9 cellular contexts compared by ENCODE assay signal in the genomic region with DNA sequence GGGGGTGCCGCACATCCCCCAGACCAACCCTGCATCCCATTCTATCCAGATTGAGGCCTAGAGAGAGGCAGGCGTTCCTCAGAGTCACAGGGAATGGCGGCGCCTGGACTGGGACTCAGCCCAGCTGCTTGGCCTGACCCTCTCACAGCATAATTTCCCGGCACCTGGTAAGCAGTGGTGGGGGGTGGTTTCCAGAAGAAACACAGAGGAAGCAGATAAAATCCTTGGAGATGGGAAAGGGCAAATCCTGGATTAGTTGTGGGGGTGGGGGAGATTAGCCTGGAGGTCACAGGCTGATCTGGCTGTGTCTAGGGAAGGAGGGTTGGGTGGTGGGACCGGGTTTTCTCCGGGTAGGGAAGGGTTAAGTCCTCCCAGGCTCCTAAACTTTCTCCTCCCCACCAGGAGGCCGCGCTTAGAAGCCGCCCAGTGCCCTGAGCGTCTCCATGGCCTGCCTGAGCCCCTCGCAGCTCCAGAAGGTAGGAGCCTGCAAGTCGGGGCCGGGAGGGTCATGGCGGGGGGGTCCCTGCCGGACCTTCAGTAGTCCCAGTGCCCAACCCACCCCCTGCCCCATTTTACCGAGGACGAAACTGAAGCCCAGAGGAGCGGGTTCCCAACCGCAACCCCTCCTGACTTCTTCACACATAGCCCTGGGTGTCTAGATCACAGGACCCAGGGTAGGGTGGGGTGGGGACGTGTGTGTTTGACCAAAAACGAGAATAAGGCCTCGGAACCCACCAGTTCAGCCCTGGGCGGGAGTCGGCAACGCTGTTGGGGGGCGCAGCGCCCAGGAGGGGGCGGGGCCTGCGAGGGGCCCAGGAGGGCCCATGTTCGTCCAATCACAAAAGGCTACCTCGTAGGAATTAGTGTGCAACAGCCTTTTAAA. TPM values are rescaled to one million over a fixed set of nuclear protein-coding genes. Genes with fewer than 3 reads are reported as not detected.
A peak's percentile ranks its signal among the peaks of the same experiment; 100 is the strongest.
DNase-seq lines count a peak whose midpoint lies in the region; ATAC-seq and TF ChIP-seq lines count a peak whose summit lies in the region.
"Had no signal": no experiment of that assay in that cellular context is flagged by ENCODE, and none has a peak within 500 bp of the region (broad histone marks: within the 10 kb centered on the region; RNA-seq: fewer than 3 reads in every experiment).

No MANE protein-coding gene starts in this region.

- H3K27ac Mint-ChIP-seq in activated T-cell treated with anti-CD3 and anti-CD28 coated beads, Interleukin-2, amount 50 U/mL, for 72 hours, result no peak overlapping the region
- H3K27ac Mint-ChIP-seq in effector memory CD8-positive, alpha-beta T cell, result peak overlapping the region; percentile 65 to 68
- H3K27ac Mint-ChIP-seq in activated CD4-positive, alpha-beta memory T cell treated with anti-CD3 and anti-CD28 coated beads for 36 hours, result no peak overlapping the region

- peak; percentile 61 to 70 for ATAC-seq in activated T-cell treated with anti-CD3 and anti-CD28 coated beads, Interleukin-2, amount 50 U/mL, for 72 hours (replicated peaks in 1 of 2)
- ATAC-seq in effector memory CD8-positive, alpha-beta T cell (replicated peaks), result peak; percentile 45
- peak; percentile 83 for ATAC-seq in upper lobe of right lung

- peak overlapping the region; percentile 96 for H3K18ac ChIP-seq in mesendoderm (ENCODE audit: low read length)

- H4K5ac ChIP-seq in mesendoderm (ENCODE audit: low read length), result no peak overlapping the region

- H3K4me1 ChIP-seq in mesendoderm (ENCODE audit: control insufficient read depth, low read depth, low read length), result peaks cover 4% of the 10 kb centered on the region
- H3K4me1 ChIP-seq in upper lobe of right lung, result peaks cover 32% of the 10 kb centered on the region

- peak overlapping the region in 1 of 2 donors; percentile 36 for H3K4me3 Mint-ChIP-seq in activated T-cell treated with anti-CD3 and anti-CD28 coated beads, Interleukin-2, amount 50 U/mL, for 72 hours
- H3K4me3 Mint-ChIP-seq in effector memory CD8-positive, alpha-beta T cell, result peak overlapping the region in 1 of 2 donors; percentile 3
- no peak overlapping the region for H3K4me3 Mint-ChIP-seq in activated CD4-positive, alpha-beta memory T cell treated with anti-CD3 and anti-CD28 coated beads for 36 hours

- peak overlapping the region; percentile 85 for H3K9ac ChIP-seq in mesendoderm (ENCODE audit: low read length)

- peak; percentile 8 for TF ChIP-seq CTCF in upper lobe of right lung (IDR thresholded peaks at IDR 0.05)

- peak overlapping the region; percentile 80 for H3K4me2 ChIP-seq in mesendoderm (ENCODE audit: low read length)

- no peaks in the 10 kb centered on the region for H3K79me2 ChIP-seq in mesendoderm (ENCODE audit: control insufficient read depth, insufficient read depth, low read length)

- peak overlapping the region; percentile 73 for H2BK5ac ChIP-seq in mesendoderm (ENCODE audit: low read length)

- H3K4ac ChIP-seq in mesendoderm (ENCODE audit: low read depth, low read length), result peak overlapping the region; percentile 22

- H3K23ac ChIP-seq in mesendoderm (ENCODE audit: low read length), result no peak overlapping the region

- H3K36me3 ChIP-seq in mesendoderm (ENCODE audit: control insufficient read depth, insufficient read depth, low read length) (no peaks in the 10 kb centered on the region), upper lobe of right lung (peaks cover 8% of the 10 kb centered on the region)

- peaks cover 0 to 1% of the 10 kb centered on the region in 2 donors for H3K36me3 Mint-ChIP-seq in activated T-cell treated with anti-CD3 and anti-CD28 coated beads, Interleukin-2, amount 50 U/mL, for 72 hours (ENCODE audit: insufficient read depth in 2 of 2)
- peaks cover 24% of the 10 kb centered on the region for H3K36me3 Mint-ChIP-seq in effector memory CD8-positive, alpha-beta T cell (ENCODE audit: insufficient read depth)
- peaks cover 5% of the 10 kb centered on the region for H3K36me3 Mint-ChIP-seq in activated CD4-positive, alpha-beta memory T cell treated with anti-CD3 and anti-CD28 coated beads for 36 hours

- no CpG with 5 or more reads among the region's 32 CpGs for WGBS in mesendoderm (ENCODE audit: extremely low coverage, insufficient coverage, low lambda C conversion rate)

- peak overlapping the region; percentile 91 for H3K56ac ChIP-seq in mesendoderm (ENCODE audit: low read length)

- peak in 1 of 2 donors; percentile 27 for DNase-seq in activated T-cell treated with anti-CD3 and anti-CD28 coated beads, Interleukin-2, amount 50 U/mL, for 72 hours
- no peak for DNase-seq in activated T-cell treated with anti-CD3 and anti-CD28 coated beads, Interleukin-2, amount 50 U/mL, for 1 hour
- no peak for DNase-seq in effector memory CD8-positive, alpha-beta T cell
- DNase-seq in mesendoderm (peak; percentile 92), upper lobe of right lung (peak; percentile 81), NCI-H446 treated with DMSO at 0.1 percent for 48 hours (lab: John Stamatoyannopoulos, UW) (no peak), NCI-H1930 (lab: John Stamatoyannopoulos, UW) (no peak)
- DNase-seq in activated CD4-positive, alpha-beta memory T cell treated with anti-CD3 and anti-CD28 coated beads for 36 hours, result no peak
- DNase-seq: DND-41 had no signal

- H3K4me3 ChIP-seq in mesendoderm (ENCODE audit: low read length), result peak overlapping the region; percentile 72
- peak overlapping the region; percentile 59 for H3K4me3 ChIP-seq in upper lobe of right lung

- no peaks in the 10 kb centered on the region for H3K27me3 ChIP-seq in mesendoderm (ENCODE audit: insufficient read depth, low read length, poor library complexity)
- no peaks in the 10 kb centered on the region for H3K27me3 ChIP-seq in upper lobe of right lung

- H3K4me1 Mint-ChIP-seq in activated T-cell treated with anti-CD3 and anti-CD28 coated beads, Interleukin-2, amount 50 U/mL, for 72 hours (ENCODE audit: low read depth), result no peaks in the 10 kb centered on the region
- H3K4me1 Mint-ChIP-seq in effector memory CD8-positive, alpha-beta T cell (ENCODE audit: low read depth in 2 of 2), result peaks cover 3 to 6% of the 10 kb centered on the region in 2 donors
- H3K4me1 Mint-ChIP-seq in activated CD4-positive, alpha-beta memory T cell treated with anti-CD3 and anti-CD28 coated beads for 36 hours (ENCODE audit: low read depth), result peaks cover 6% of the 10 kb centered on the region

- H2AK5ac ChIP-seq in mesendoderm (ENCODE audit: low read length), result peak overlapping the region; percentile 10

- no peaks in the 10 kb centered on the region for H3K79me1 ChIP-seq in mesendoderm (ENCODE audit: low read length)

- POLR2A ChIA-PET in activated CD4-positive, alpha-beta memory T cell treated with anti-CD3 and anti-CD28 coated beads for 36 hours (lab: Charles Lee), result no interaction called here

- H4K8ac ChIP-seq in mesendoderm (ENCODE audit: low read depth, low read length), result no peak overlapping the region

- H2BK15ac ChIP-seq in mesendoderm (replicated peaks; ENCODE audit: low read depth), result no peak overlapping the region

- intact Hi-C loops in upper lobe of right lung (cut with DNase I), result no loop called here
- intact Hi-C loops in activated CD4-positive, alpha-beta memory T cell treated with anti-CD3 and anti-CD28 coated beads for 36 hours (cut with micrococcal nuclease), result no loop called here

- H3K9me3 Mint-ChIP-seq in activated T-cell treated with anti-CD3 and anti-CD28 coated beads, Interleukin-2, amount 50 U/mL, for 72 hours, result no peaks in the 10 kb centered on the region
- H3K9me3 Mint-ChIP-seq in effector memory CD8-positive, alpha-beta T cell, result no peaks in the 10 kb centered on the region
- no peaks in the 10 kb centered on the region for H3K9me3 Mint-ChIP-seq in activated CD4-positive, alpha-beta memory T cell treated with anti-CD3 and anti-CD28 coated beads for 36 hours

- H3K27me3 Mint-ChIP-seq in activated T-cell treated with anti-CD3 and anti-CD28 coated beads, Interleukin-2, amount 50 U/mL, for 72 hours (ENCODE audit: low read depth), result no peaks in the 10 kb centered on the region
- H3K27me3 Mint-ChIP-seq in effector memory CD8-positive, alpha-beta T cell, result no peaks in the 10 kb centered on the region
- no peaks in the 10 kb centered on the region for H3K27me3 Mint-ChIP-seq in activated CD4-positive, alpha-beta memory T cell treated with anti-CD3 and anti-CD28 coated beads for 36 hours

- H3K27ac ChIP-seq in mesendoderm (ENCODE audit: low read depth, low read length) (peak overlapping the region; percentile 81), upper lobe of right lung (peak overlapping the region; percentile 88)

- no peak overlapping the region for H2BK120ac ChIP-seq in mesendoderm (ENCODE audit: low read depth, low read length)

- no peaks in the 10 kb centered on the region for H3K9me3 ChIP-seq in upper lobe of right lung

- CTCF ChIA-PET in activated CD4-positive, alpha-beta memory T cell treated with anti-CD3 and anti-CD28 coated beads for 36 hours (lab: Charles Lee), result interaction anchor here (10.6 kb wide), 1 partner anchor 58 kb away, joined by 184 read pairs; no protein-coding TSS in a partner anchor

RNA-seq across cellular contexts. Expression of a gene that starts 1.3 kb away (rescaled TPM):
- 1 to 10 TPM; 1.1 to 1.9 TPM for total RNA-seq in activated T-cell treated with anti-CD3 and anti-CD28 coated beads, Interleukin-2, amount 50 U/mL, for 72 hours
- 9.4 TPM for polyA plus RNA-seq in mesendoderm (2013, experiment 1 of 2)
- 8.5 TPM for polyA plus RNA-seq in mesendoderm (2013, experiment 2 of 2)
- 46.5 TPM for total RNA-seq in upper lobe of right lung
- total RNA-seq in activated CD4-positive, alpha-beta memory T cell treated with anti-CD3 and anti-CD28 coated beads for 36 hours, result under 1 TPM; 0.34 to 0.88 TPM

RNA-seq across cellular contexts. Expression of a gene that starts 25.3 kb away (rescaled TPM):
- total RNA-seq in activated T-cell treated with anti-CD3 and anti-CD28 coated beads, Interleukin-2, amount 50 U/mL, for 72 hours, result 1 to 10 TPM; 6.8 to 6.9 TPM
- 17.4 TPM for polyA plus RNA-seq in mesendoderm (2013, experiment 1 of 2)
- 17.8 TPM for polyA plus RNA-seq in mesendoderm (2013, experiment 2 of 2)
- 15.5 TPM for total RNA-seq in upper lobe of right lung
- 1 to 10 TPM; 5.7 to 6.7 TPM for total RNA-seq in activated CD4-positive, alpha-beta memory T cell treated with anti-CD3 and anti-CD28 coated beads for 36 hours

RNA-seq across cellular contexts. Expression of a gene that starts 25.4 kb away (rescaled TPM):
- total RNA-seq in activated T-cell treated with anti-CD3 and anti-CD28 coated beads, Interleukin-2, amount 50 U/mL, for 72 hours, result 10 to 100 TPM; 90.0 to 98.0 TPM
- 41.8 TPM for polyA plus RNA-seq in mesendoderm (2013, experiment 1 of 2)
- 41.3 TPM for polyA plus RNA-seq in mesendoderm (2013, experiment 2 of 2)
- 49.6 TPM for total RNA-seq in upper lobe of right lung
- 100 to 1,000 TPM; 121 to 124 TPM for total RNA-seq in activated CD4-positive, alpha-beta memory T cell treated with anti-CD3 and anti-CD28 coated beads for 36 hours

RNA-seq across cellular contexts. Expression of a gene that starts 40.2 kb away (rescaled TPM):
- 10 to 100 TPM; 19.2 to 20.1 TPM for total RNA-seq in activated T-cell treated with anti-CD3 and anti-CD28 coated beads, Interleukin-2, amount 50 U/mL, for 72 hours
- polyA plus RNA-seq in mesendoderm (2013, experiment 1 of 2), result 52.4 TPM
- 53.7 TPM for polyA plus RNA-seq in mesendoderm (2013, experiment 2 of 2)
- 68.1 TPM for total RNA-seq in upper lobe of right lung
- total RNA-seq in activated CD4-positive, alpha-beta memory T cell treated with anti-CD3 and anti-CD28 coated beads for 36 hours, result 10 to 100 TPM; 18.0 to 18.7 TPM

RNA-seq across cellular contexts. Expression of a gene that starts 40.4 kb away (rescaled TPM):
- total RNA-seq in activated T-cell treated with anti-CD3 and anti-CD28 coated beads, Interleukin-2, amount 50 U/mL, for 72 hours, result 10 to 100 TPM in 1 of 2 donors, 1 to 10 TPM in 1; 8.8 to 13.8 TPM
- polyA plus RNA-seq in mesendoderm (2013, experiment 1 of 2), result 4.8 TPM
- polyA plus RNA-seq in mesendoderm (2013, experiment 2 of 2), result 5.4 TPM
- total RNA-seq in upper lobe of right lung, result 6.6 TPM
- total RNA-seq in activated CD4-positive, alpha-beta memory T cell treated with anti-CD3 and anti-CD28 coated beads for 36 hours, result 10 to 100 TPM; 15.9 to 18.1 TPM

Comparison
In these comparisons a context has a peak if more than half of its experiments do, and no peak if none do; other contexts are left out.
1. DNase-seq: peak in mesendoderm (single experiment) and upper lobe of right lung (single experiment); none in activated T-cell treated with anti-CD3 and anti-CD28 coated beads, Interleukin-2, amount 50 U/mL, for 1 hour (single experiment), effector memory CD8-positive, alpha-beta T cell (0 of 3), NCI-H446 treated with DMSO at 0.1 percent for 48 hours (single experiment), NCI-H1930 (0 of 2) and activated CD4-positive, alpha-beta memory T cell treated with anti-CD3 and anti-CD28 coated beads for 36 hours (single experiment).
2. H3K27ac Mint-ChIP-seq: peak in effector memory CD8-positive, alpha-beta T cell (2 of 2); none in activated T-cell treated with anti-CD3 and anti-CD28 coated beads, Interleukin-2, amount 50 U/mL, for 72 hours (single experiment) and activated CD4-positive, alpha-beta memory T cell treated with anti-CD3 and anti-CD28 coated beads for 36 hours (single experiment).
3. RNA of a gene that starts 1.3 kb away (total RNA-seq): 46.5 TPM in upper lobe of right lung (single experiment); 1.1 to 1.9 TPM in activated T-cell treated with anti-CD3 and anti-CD28 coated beads, Interleukin-2, amount 50 U/mL, for 72 hours and 0.34 to 0.88 TPM in activated CD4-positive, alpha-beta memory T cell treated with anti-CD3 and anti-CD28 coated beads for 36 hours; every median in the first group is over 10 times any median in the second.
4. Peak in every context shown above with its lines, with median percentiles within 50 percentile points of each other: ATAC-seq.